9 cellular contexts compared by ENCODE assay signal in the genomic region with DNA sequence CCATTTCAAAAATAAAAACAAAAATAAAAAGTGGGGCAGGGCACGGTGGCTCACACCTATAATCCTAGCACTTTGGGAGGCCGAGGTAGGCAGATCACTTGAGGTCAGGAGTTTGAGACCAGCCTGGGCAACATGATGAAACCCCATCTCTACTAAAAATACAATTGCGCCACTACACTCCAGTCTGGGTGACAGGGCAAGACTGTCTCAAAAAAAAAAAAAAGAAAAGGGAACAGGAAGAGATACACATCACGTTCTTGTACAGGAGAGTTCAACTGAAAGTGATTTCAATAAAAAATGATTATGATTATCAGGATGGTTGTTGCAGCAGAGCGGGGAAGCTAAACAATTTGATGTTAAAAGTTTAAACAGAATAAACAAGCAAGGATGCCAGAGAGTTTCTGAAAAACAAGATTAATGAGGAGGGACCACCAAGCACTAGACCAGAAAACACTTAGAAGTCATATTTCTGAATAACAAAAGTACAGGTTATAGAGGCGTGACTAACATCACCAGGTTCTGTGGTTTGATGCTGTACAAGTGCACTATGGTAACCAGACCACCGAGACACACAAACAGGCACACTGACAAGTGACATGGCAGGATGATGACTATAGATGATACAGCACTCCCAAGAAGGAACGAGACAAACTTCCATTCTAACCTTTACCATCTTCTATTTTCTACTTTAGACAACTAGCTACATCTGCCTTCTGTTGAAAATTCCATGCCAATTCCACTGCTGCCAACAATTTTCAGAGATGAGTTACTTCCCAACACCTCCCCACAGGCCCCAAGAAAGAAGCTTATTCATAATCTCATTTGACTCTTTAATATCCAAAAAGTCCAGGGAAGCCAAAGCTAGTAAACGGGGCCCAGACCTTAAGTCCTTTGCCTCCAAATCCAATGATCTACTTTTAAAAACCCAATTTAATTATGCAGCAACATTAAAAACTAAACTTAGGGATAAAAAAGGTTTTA. TPM values are rescaled to one million over a fixed set of nuclear protein-coding genes. Genes with fewer than 3 reads are reported as not detected.
DNase-seq lines count a peak whose midpoint lies in the region; ATAC-seq and TF ChIP-seq lines count a peak whose summit lies in the region.
"Had no signal": no experiment of that assay in that cellular context is flagged by ENCODE, and none has a peak within 500 bp of the region (broad histone marks: within the 10 kb centered on the region; RNA-seq: fewer than 3 reads in every experiment).

No MANE protein-coding gene starts in this region.

- DNase-seq in mammary epithelial cell: peak; percentile 10
- no peak for DNase-seq in breast epithelium (ENCODE audit: low spot score in 2 of 2)
- DNase-seq in SKM-1 (lab: John Stamatoyannopoulos, UW; ENCODE audit: unreplicated experiment): peak; percentile 72
- no peak for DNase-seq in esophagus muscularis mucosa (ENCODE audit: extremely low spot score)
- peak; percentile 39 to 59 for DNase-seq in stimulated activated naive CD8-positive, alpha-beta T cell treated with anti-CD3 and anti-CD28 coated beads, Interleukin-15, amount 100 ng/mL, for 72 hours
- no peak for DNase-seq in cortex of kidney (lab: John Stamatoyannopoulos, UW)
- no peak for DNase-seq in COLO668 (lab: John Stamatoyannopoulos, UW; ENCODE audit: unreplicated experiment)
- no peak for DNase-seq in hypothalamus (lab: John Stamatoyannopoulos, UW)
- DNase-seq: C1 segment of cervical spinal cord had no signal

- H3K36me3 ChIP-seq in mammary epithelial cell (ENCODE audit: insufficient read depth, low read length): peaks cover 53% of the 10 kb centered on the region
- H3K36me3 ChIP-seq in breast epithelium: peaks cover 3% of the 10 kb centered on the region
- H3K36me3 ChIP-seq in esophagus muscularis mucosa: peaks cover 69 to 100% (median 89%) of the 10 kb centered on the region in 4 donors

- H3K79me2 ChIP-seq in mammary epithelial cell (ENCODE audit: insufficient read depth, low read length): peaks cover 85% of the 10 kb centered on the region

- TF ChIP-seq EP300 in esophagus muscularis mucosa (IDR thresholded peaks at IDR 0.05): no peak

- 63% methylated on average over 7 of the region's 9 CpGs for WGBS in mammary epithelial cell (ENCODE audit: low coverage, missing lambda C conversion rate)
- WGBS in esophagus muscularis mucosa: 61% methylated on average over 9 of the region's 9 CpGs

- H3K27ac ChIP-seq in mammary epithelial cell (ENCODE audit: insufficient read depth, low read depth, low read length) (peak overlapping the region; percentile 66), breast epithelium (no peak overlapping the region), esophagus muscularis mucosa (replicated peaks in 1 of 4) (peak overlapping the region; percentile 21 to 59 (median 41))

- no TSS peak for BruUV-seq in mammary epithelial cell (replicated peaks; lab: Mats Ljungman, UMichigan)

- H3K4me3 ChIP-seq in mammary epithelial cell (replicated peaks in 1 of 3; ENCODE audit: insufficient read depth in 1 of 3, low read depth in 2 of 3, low read length in 3 of 3): no peak overlapping the region
- H3K4me3 ChIP-seq in breast epithelium: no peak overlapping the region
- H3K4me3 ChIP-seq in esophagus muscularis mucosa: no peak overlapping the region

- no peak for TF ChIP-seq POLR2A in breast epithelium (IDR thresholded peaks at IDR 0.05)
- TF ChIP-seq POLR2A in esophagus muscularis mucosa (IDR thresholded peaks at IDR 0.05; ENCODE audit: low read depth): no peak

- H3K9me3 ChIP-seq in mammary epithelial cell (replicated peaks; ENCODE audit: insufficient read depth, low read length) (no peaks in the 10 kb centered on the region), breast epithelium (no peaks in the 10 kb centered on the region), esophagus muscularis mucosa (no peaks in the 10 kb centered on the region)

- peak overlapping the region; percentile 62 to 96 for H3K27ac Mint-ChIP-seq in stimulated activated naive CD8-positive, alpha-beta T cell treated with anti-CD3 and anti-CD28 coated beads, Interleukin-15, amount 100 ng/mL, for 72 hours

- H2AFZ ChIP-seq in mammary epithelial cell (ENCODE audit: low read depth, low read length): no peak overlapping the region

- ATAC-seq in stimulated activated naive CD8-positive, alpha-beta T cell treated with anti-CD3 and anti-CD28 coated beads, Interleukin-15, amount 100 ng/mL, for 72 hours: peak; percentile 100

- dilution Hi-C loops in mammary epithelial cell (cut with HindIII; ENCODE audit: low sequenced_read_pairs): no loop called here

- H3K4me3 Mint-ChIP-seq in stimulated activated naive CD8-positive, alpha-beta T cell treated with anti-CD3 and anti-CD28 coated beads, Interleukin-15, amount 100 ng/mL, for 72 hours: peak overlapping the region; percentile 25 to 59

- H3K9me3 Mint-ChIP-seq in stimulated activated naive CD8-positive, alpha-beta T cell treated with anti-CD3 and anti-CD28 coated beads, Interleukin-15, amount 100 ng/mL, for 72 hours: no peaks in the 10 kb centered on the region

- no peaks in the 10 kb centered on the region for H3K27me3 Mint-ChIP-seq in stimulated activated naive CD8-positive, alpha-beta T cell treated with anti-CD3 and anti-CD28 coated beads, Interleukin-15, amount 100 ng/mL, for 72 hours

- TF ChIP-seq CTCF in mammary epithelial cell (conservative IDR thresholded peaks at IDR 0.05 in 1 of 2, IDR thresholded peaks at IDR 0.05 in 1 of 2; ENCODE audit: extremely low read depth in 1 of 2, insufficient read depth in 1 of 2, low read depth in 1 of 2, low read length in 2 of 2) (no peak), breast epithelium (IDR thresholded peaks at IDR 0.05) (no peak), esophagus muscularis mucosa (IDR thresholded peaks at IDR 0.05) (no peak)

- H4K20me1 ChIP-seq in mammary epithelial cell (ENCODE audit: insufficient read depth, low read length): no peaks in the 10 kb centered on the region

- intact Hi-C loops in mammary epithelial cell (cut with micrococcal nuclease) (no loop called here), breast epithelium (cut with DNase I; ENCODE audit: low total_unique reads) (no loop called here), esophagus muscularis mucosa (cut with DNase I) (no loop called here)

- H3K4me1 Mint-ChIP-seq in stimulated activated naive CD8-positive, alpha-beta T cell treated with anti-CD3 and anti-CD28 coated beads, Interleukin-15, amount 100 ng/mL, for 72 hours: peaks cover 65% of the 10 kb centered on the region

- H3K27me3 ChIP-seq in mammary epithelial cell (ENCODE audit: insufficient read depth, low read length) (no peaks in the 10 kb centered on the region), breast epithelium (no peaks in the 10 kb centered on the region), esophagus muscularis mucosa (no peaks in the 10 kb centered on the region)

- H3K4me1 ChIP-seq in mammary epithelial cell (ENCODE audit: insufficient read depth, low read length) (peaks cover 11% of the 10 kb centered on the region), breast epithelium (no peaks in the 10 kb centered on the region), esophagus muscularis mucosa (peaks cover 13 to 34% (median 28%) of the 10 kb centered on the region in 4 donors)

- H3K4me2 ChIP-seq in mammary epithelial cell (ENCODE audit: insufficient read depth, low read depth, low read length): no peak overlapping the region

- in situ Hi-C loops in mammary epithelial cell (cut with MboI; ENCODE audit: low sequenced_read_pairs in 2 of 2): no loop called here

- no peak overlapping the region for H3K9ac ChIP-seq in mammary epithelial cell (ENCODE audit: insufficient read depth, low read length)

- CTCF ChIA-PET in mammary epithelial cell (lab: Charles Lee; ENCODE audit: low non-redundant PET): no interaction called here

RNA-seq across cellular contexts. Expression of a gene that starts 11.8 kb away (rescaled TPM):
- total RNA-seq in mammary epithelial cell: 10 to 100 TPM; 64.1 to 72.0 TPM
- 19.3 TPM for polyA plus RNA-seq in mammary epithelial cell
- 54.2 TPM for polyA minus RNA-seq in mammary epithelial cell
- 10 to 100 TPM; 44.6 to 65.3 (median 51.2) TPM for total RNA-seq in breast epithelium
- 10 to 100 TPM; 48.4 to 68.2 (median 56.0) TPM for total RNA-seq in esophagus muscularis mucosa

Comparison
In these comparisons a context has a peak if more than half of its experiments do, and no peak if none do; other contexts are left out.
1. DNase-seq: peak in mammary epithelial cell (single experiment), SKM-1 (single experiment) and stimulated activated naive CD8-positive, alpha-beta T cell treated with anti-CD3 and anti-CD28 coated beads, Interleukin-15, amount 100 ng/mL, for 72 hours (2 of 2); none in breast epithelium (0 of 2), esophagus muscularis mucosa (single experiment), cortex of kidney (single experiment), COLO668 (single experiment) and hypothalamus (0 of 51).
2. H3K27ac ChIP-seq: peak in mammary epithelial cell (single experiment) and esophagus muscularis mucosa (4 of 4); none in breast epithelium (0 of 2).